Comparison of ENCODE assay signal across 8 cellular contexts in genomic region chr1:231628207-231628876, GRCh38. TPM values are rescaled to one million over a fixed set of nuclear protein-coding genes. Genes with fewer than 3 reads are reported as not detected.
DNase-seq lines count a peak whose midpoint lies in the region; ATAC-seq and TF ChIP-seq lines count a peak whose summit lies in the region.

No MANE protein-coding gene starts in this region.

- H3K27ac Mint-ChIP-seq in activated CD4-positive, alpha-beta T cell treated with anti-CD3 and anti-CD28 coated beads, Interleukin-2, amount 10 ng/mL, durations not matched to agents 7 days and 5 days = peak overlapping the region; percentile 83
- no peak overlapping the region for H3K27ac Mint-ChIP-seq in stimulated activated naive B cell treated with anti-CD40 and anti-IgM and Interleukin-4, amounts not matched to agents 10 μg/mL and 1 μg/mL and 100 μg/mL, for 72 hours

- peaks cover 10% of the 10 kb centered on the region for H3K27me3 Mint-ChIP-seq in activated CD4-positive, alpha-beta T cell treated with anti-CD3 and anti-CD28 coated beads, Interleukin-2, amount 10 ng/mL, durations not matched to agents 7 days and 5 days
- H3K27me3 Mint-ChIP-seq in stimulated activated naive B cell treated with anti-CD40 and anti-IgM and Interleukin-4, amounts not matched to agents 10 μg/mL and 1 μg/mL and 100 μg/mL, for 72 hours = peaks cover 10 to 18% of the 10 kb centered on the region in 2 donors

- CTCF ChIA-PET in activated CD4-positive, alpha-beta T cell treated with anti-CD3 and anti-CD28 coated beads, Interleukin-2, amount 10 ng/mL, durations not matched to agents 7 days and 5 days (lab: Charles Lee) = interaction anchor here (0.6 kb wide), 2 partner anchors 966 to 1312 kb away, joined by 3 read pairs; no protein-coding TSS in a partner anchor

- H3K4me3 ChIP-seq in brain microvascular endothelial cell (ENCODE audit: low read depth, low read length) = no peak overlapping the region

- no peaks in the 10 kb centered on the region for H3K27me3 ChIP-seq in brain microvascular endothelial cell (replicated peaks)

- H3K36me3 ChIP-seq in brain microvascular endothelial cell (replicated peaks) = no peaks in the 10 kb centered on the region

- H3K27ac ChIP-seq in brain microvascular endothelial cell = no peak overlapping the region

- H3K9me3 Mint-ChIP-seq in activated CD4-positive, alpha-beta T cell treated with anti-CD3 and anti-CD28 coated beads, Interleukin-2, amount 10 ng/mL, durations not matched to agents 7 days and 5 days = no peaks in the 10 kb centered on the region
- peaks cover 0 to 3% of the 10 kb centered on the region in 2 donors for H3K9me3 Mint-ChIP-seq in stimulated activated naive B cell treated with anti-CD40 and anti-IgM and Interleukin-4, amounts not matched to agents 10 μg/mL and 1 μg/mL and 100 μg/mL, for 72 hours

- peaks cover 6% of the 10 kb centered on the region for H3K36me3 Mint-ChIP-seq in activated CD4-positive, alpha-beta T cell treated with anti-CD3 and anti-CD28 coated beads, Interleukin-2, amount 10 ng/mL, durations not matched to agents 7 days and 5 days (ENCODE audit: low read depth)
- H3K36me3 Mint-ChIP-seq in stimulated activated naive B cell treated with anti-CD40 and anti-IgM and Interleukin-4, amounts not matched to agents 10 μg/mL and 1 μg/mL and 100 μg/mL, for 72 hours = no peaks in the 10 kb centered on the region

- H3K4me3 Mint-ChIP-seq in activated CD4-positive, alpha-beta T cell treated with anti-CD3 and anti-CD28 coated beads, Interleukin-2, amount 10 ng/mL, durations not matched to agents 7 days and 5 days = peak overlapping the region; percentile 82
- no peak overlapping the region for H3K4me3 Mint-ChIP-seq in stimulated activated naive B cell treated with anti-CD40 and anti-IgM and Interleukin-4, amounts not matched to agents 10 μg/mL and 1 μg/mL and 100 μg/mL, for 72 hours

- DNase-seq in NCI-H1417 (lab: John Stamatoyannopoulos, UW) (peak in 2 of 3 experiments; percentile 42 to 68), NCI-H1417 treated with DMSO at 0.1 percent for 48 hours (lab: John Stamatoyannopoulos, UW) (no peak), cerebellum (ENCODE audit: low spot score) (no peak), brain microvascular endothelial cell (no peak)
- peak; percentile 27 for DNase-seq in activated CD4-positive, alpha-beta T cell treated with anti-CD3 and anti-CD28 coated beads, Interleukin-2, amount 10 ng/mL, durations not matched to agents 7 days and 5 days
- DNase-seq in stimulated activated naive CD8-positive, alpha-beta T cell treated with anti-CD3 and anti-CD28 coated beads, Interleukin-15, Interleukin-2, amounts not matched to agents 100 U/mL and 50 U/mL, for 24 hours = peak; percentile 62
- no peak for DNase-seq in stimulated activated naive B cell treated with anti-CD40 and anti-IgM and Interleukin-4, amounts not matched to agents 10 μg/mL and 1 μg/mL and 100 μg/mL, for 72 hours

- POLR2A ChIA-PET in activated CD4-positive, alpha-beta T cell treated with anti-CD3 and anti-CD28 coated beads, Interleukin-2, amount 10 ng/mL, durations not matched to agents 7 days and 5 days (lab: Charles Lee) = no interaction called here

- H3K4me1 Mint-ChIP-seq in activated CD4-positive, alpha-beta T cell treated with anti-CD3 and anti-CD28 coated beads, Interleukin-2, amount 10 ng/mL, durations not matched to agents 7 days and 5 days = peaks cover 38% of the 10 kb centered on the region
- H3K4me1 Mint-ChIP-seq in stimulated activated naive B cell treated with anti-CD40 and anti-IgM and Interleukin-4, amounts not matched to agents 10 μg/mL and 1 μg/mL and 100 μg/mL, for 72 hours = peaks cover 11 to 28% of the 10 kb centered on the region in 2 donors

- peak; percentile 46 for ATAC-seq in esophagus mucosa
- peak; percentile 62 for ATAC-seq in stimulated activated naive CD8-positive, alpha-beta T cell treated with anti-CD3 and anti-CD28 coated beads, Interleukin-15, Interleukin-2, amounts not matched to agents 100 U/mL and 50 U/mL, for 24 hours
- ATAC-seq in stimulated activated naive B cell treated with anti-CD40 and anti-IgM and Interleukin-4, amounts not matched to agents 10 μg/mL and 1 μg/mL and 100 μg/mL, for 72 hours (replicated peaks) = no peak

- in situ Hi-C loops in brain microvascular endothelial cell (cut with HindIII; ENCODE audit: low pct_ligation_motif_present, low sequenced_read_pairs) = no loop called here

- no peak for TF ChIP-seq CTCF in brain microvascular endothelial cell (IDR thresholded peaks at IDR 0.05; ENCODE audit: low read depth, low read length, missing control alignments)

RNA-seq across cellular contexts. Expression of gene DISC1, which starts 1.8 kb away (rescaled TPM):
- total RNA-seq in activated CD4-positive, alpha-beta T cell treated with anti-CD3 and anti-CD28 coated beads, Interleukin-2, amount 10 ng/mL, durations not matched to agents 7 days and 5 days = 10 to 100 TPM; 13.3 to 17.0 TPM
- total RNA-seq in esophagus mucosa = 2.4 TPM
- total RNA-seq in cerebellum = 25.5 TPM

Comparison
In these comparisons a context has a peak if more than half of its experiments do, and no peak if none do; other contexts are left out.
1. DNase-seq: peak in NCI-H1417 (2 of 3), activated CD4-positive, alpha-beta T cell treated with anti-CD3 and anti-CD28 coated beads, Interleukin-2, amount 10 ng/mL, durations not matched to agents 7 days and 5 days (single experiment) and stimulated activated naive CD8-positive, alpha-beta T cell treated with anti-CD3 and anti-CD28 coated beads, Interleukin-15, Interleukin-2, amounts not matched to agents 100 U/mL and 50 U/mL, for 24 hours (single experiment); none in NCI-H1417 treated with DMSO at 0.1 percent for 48 hours (single experiment), cerebellum (single experiment), stimulated activated naive B cell treated with anti-CD40 and anti-IgM and Interleukin-4, amounts not matched to agents 10 μg/mL and 1 μg/mL and 100 μg/mL, for 72 hours (single experiment) and brain microvascular endothelial cell (single experiment).
2. ATAC-seq: peak in esophagus mucosa (single experiment) and stimulated activated naive CD8-positive, alpha-beta T cell treated with anti-CD3 and anti-CD28 coated beads, Interleukin-15, Interleukin-2, amounts not matched to agents 100 U/mL and 50 U/mL, for 24 hours (single experiment); none in stimulated activated naive B cell treated with anti-CD40 and anti-IgM and Interleukin-4, amounts not matched to agents 10 μg/mL and 1 μg/mL and 100 μg/mL, for 72 hours (0 of 2).